In the genomic region with DNA sequence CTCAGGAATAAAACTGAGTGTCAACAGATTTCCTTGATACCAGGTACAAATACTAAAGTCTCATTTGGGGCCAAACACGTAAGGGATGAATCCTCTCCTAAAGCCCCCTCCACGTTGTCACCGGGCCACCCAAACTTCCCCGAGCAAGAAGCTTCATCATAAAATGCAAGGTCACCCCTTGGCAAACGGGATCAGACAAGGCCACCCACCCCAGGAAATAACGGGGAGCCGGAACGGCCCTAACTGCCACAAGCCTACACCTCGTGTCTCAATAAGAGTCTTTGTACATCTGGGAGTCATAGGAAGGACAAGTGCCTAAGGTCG, we compare ENCODE assay signal across 9 cellular contexts. TPM values are rescaled to one million over a fixed set of nuclear protein-coding genes. Genes with fewer than 3 reads are reported as not detected.
DNase-seq lines count a peak whose midpoint lies in the region; ATAC-seq, FAIRE-seq and TF ChIP-seq lines count a peak whose summit lies in the region.
"Had no signal": no experiment of that assay in that cellular context is flagged by ENCODE, and none has a peak within 500 bp of the region (broad histone marks: within the 10 kb centered on the region; RNA-seq: fewer than 3 reads in every experiment).

No MANE protein-coding gene starts in this region.

- intact Hi-C loops in heart left ventricle (cut with DNase I): loop anchor here in 9 of 10 donors (2.0 to 10.0 kb wide), 7 partner anchors 14 to 220 kb away; partner anchors contain the start of genes DAPK3 (in 4 of the 9), APBA3 (in 3 of the 9), MRPL54 (in 3 of the 9) and ANKRD24 (in 2 of the 9)

- H3K9me3 ChIP-seq in WERI-Rb-1 (ENCODE audit: severe bottlenecking) (no peaks in the 10 kb centered on the region), heart left ventricle (no peaks in the 10 kb centered on the region)

- H3K27me3 ChIP-seq in WERI-Rb-1 (ENCODE audit: insufficient read depth, low read depth, severe bottlenecking): no peaks in the 10 kb centered on the region
- H3K27me3 ChIP-seq in heart left ventricle: no peaks in the 10 kb centered on the region

- H3K4me1 ChIP-seq in heart left ventricle: peaks cover 10 to 69% (median 44%) of the 10 kb centered on the region in 12 donors

- peak; percentile 9 for DNase-seq in GM12892 (ENCODE audit: insufficient read length)
- DNase-seq in WERI-Rb-1: no peak
- peak in 1 of 5 donors; percentile 25 for DNase-seq in heart left ventricle
- no peak for DNase-seq in skeletal muscle cell (ENCODE audit: low read depth)
- DNase-seq in activated CD8-positive, alpha-beta memory T cell treated with anti-CD3 and anti-CD28 coated beads, Interleukin-2, amount 50 U/mL, for 4 hours: no peak

- H3K27ac ChIP-seq in WERI-Rb-1 (peak overlapping the region; percentile 95), heart left ventricle (peak overlapping the region; percentile 80 to 98 (median 92))

- TF ChIP-seq CTCF in WERI-Rb-1 (IDR thresholded peaks at IDR 0.05; ENCODE audit: low read depth, low read length) (no peak), heart left ventricle (IDR thresholded peaks at IDR 0.05) (no peak)

- no peak for TF ChIP-seq POLR2A in GM12892 (IDR thresholded peaks at IDR 0.05; ENCODE audit: low read depth, low read length)
- no peak for TF ChIP-seq POLR2A in heart left ventricle (IDR thresholded peaks at IDR 0.05)

- peaks cover 56% of the 10 kb centered on the region for H3K36me3 ChIP-seq in WERI-Rb-1
- peaks cover 7 to 52% (median 47%) of the 10 kb centered on the region in 9 donors for H3K36me3 ChIP-seq in heart left ventricle

- H3K4me3 ChIP-seq in WERI-Rb-1 (ENCODE audit: low read depth, low read length) (peak overlapping the region; percentile 98), heart left ventricle (peak overlapping the region; percentile 64 to 100 (median 82)), skeletal muscle cell (ENCODE audit: low read depth, low read length) (peak overlapping the region; percentile 71)

- 0 to 1% (median 1%) methylated on average over 10 of the region's 10 CpGs for WGBS in heart left ventricle, 4 donors

- FAIRE-seq in GM12892 (lab: Jason Lieb, UNC): no peak

- peak in 2 of 4 donors; percentile 1 to 4 for ATAC-seq in heart left ventricle
- ATAC-seq in HG02852 (IDR thresholded peaks at IDR 0.05; ENCODE audit: unreplicated experiment): no peak
- no peak for ATAC-seq in HG02571 (IDR thresholded peaks at IDR 0.05; ENCODE audit: unreplicated experiment)
- no peak for ATAC-seq in HG02623 (IDR thresholded peaks at IDR 0.05; ENCODE audit: unreplicated experiment)

RNA-seq across cellular contexts. Expression of gene EEF2, which starts 0.7 kb away (rescaled TPM):
- 1,369 TPM for polyA plus RNA-seq in GM12892 (2012; ENCODE audit: missing spikeins)
- 1,000 to 10,000 TPM; 1,373 to 2,686 (median 2,215) TPM for total RNA-seq in heart left ventricle
- polyA plus RNA-seq in heart left ventricle: 1,000 to 10,000 TPM in 1 of 2 donors, 100 to 1,000 TPM in 1; 846 to 1,944 TPM

RNA-seq across cellular contexts. Expression of gene DAPK3, which starts 13.6 kb away (rescaled TPM):
- polyA plus RNA-seq in GM12892 (2012; ENCODE audit: missing spikeins): 16.8 TPM
- total RNA-seq in heart left ventricle: 100 to 1,000 TPM in 4 of 9 donors, 10 to 100 TPM in 5; 70.6 to 200 (median 97.4) TPM
- polyA plus RNA-seq in heart left ventricle: 100 to 1,000 TPM; 160 to 252 TPM

RNA-seq across cellular contexts. Expression of gene PIAS4, which starts 23.0 kb away (rescaled TPM):
- polyA plus RNA-seq in GM12892 (2012; ENCODE audit: missing spikeins): 11.3 TPM
- total RNA-seq in heart left ventricle: 10 to 100 TPM; 12.5 to 19.1 (median 15.3) TPM
- polyA plus RNA-seq in heart left ventricle: 10 to 100 TPM; 12.3 to 15.4 TPM

RNA-seq across cellular contexts. Expression of gene NMRK2, which starts 51.7 kb away (rescaled TPM):
- polyA plus RNA-seq in GM12892 (2012; ENCODE audit: missing spikeins): 0.61 TPM
- total RNA-seq in heart left ventricle: 1,000 to 10,000 TPM in 3 of 9 donors, 100 to 1,000 TPM in 6; 347 to 2,001 (median 606) TPM
- polyA plus RNA-seq in heart left ventricle: 1,000 to 10,000 TPM in 1 of 2 donors, 100 to 1,000 TPM in 1; 649 to 1,244 TPM
- total RNA-seq: M059J had no signal
